Comparison of ENCODE assay signal across 21 cellular contexts in the genomic region with DNA sequence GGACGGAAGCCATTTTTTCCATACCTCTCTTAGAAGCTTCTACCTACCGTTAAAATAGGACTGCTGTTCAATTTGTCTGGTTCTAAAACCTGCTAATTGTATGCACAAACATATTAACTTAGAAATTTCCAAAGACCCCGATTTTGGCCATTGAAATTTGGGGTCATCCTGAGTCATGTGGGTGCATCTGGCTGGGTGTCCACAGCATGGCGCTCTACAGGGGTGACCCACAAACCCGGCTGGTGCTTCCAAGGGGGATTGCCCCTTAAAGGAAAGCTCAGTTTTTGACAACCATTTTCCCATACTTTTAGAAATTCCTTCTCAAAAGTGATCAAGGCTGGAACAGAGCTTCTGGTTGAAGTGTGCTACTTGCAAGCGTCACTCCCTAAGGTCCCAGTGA.
DNase-seq lines count a peak whose midpoint lies in the region; ATAC-seq, FAIRE-seq and TF ChIP-seq lines count a peak whose summit lies in the region.
"Had no signal": no experiment of that assay in that cellular context is flagged by ENCODE, and none has a peak within 500 bp of the region (broad histone marks: within the 10 kb centered on the region; RNA-seq: fewer than 3 reads in every experiment).

No MANE protein-coding gene starts in this region.

- POLR2A ChIA-PET in HCT116 (lab: Charles Lee) = interaction anchor here (0.6 kb wide), 1 partner anchor 147 kb away, joined by 3 read pairs; no protein-coding TSS in a partner anchor

- H3K4me1 Mint-ChIP-seq in mesothelial cell of epicardium = peaks cover 37% of the 10 kb centered on the region
- H3K4me1 Mint-ChIP-seq: CD14-positive monocyte; CD4-positive, alpha-beta memory T cell; IgD-negative memory B cell had no signal

- RAD21 ChIA-PET in HCT116 (lab: Charles Lee; ENCODE audit: low non-redundant PET in 1 of 2, low total read pairs in 2 of 2, uncharacterized antibody in 2 of 2, unreplicated experiment in 2 of 2) = no interaction called here

- peaks cover 0 to 4% of the 10 kb centered on the region in 2 experiments; a peak in 1 of 4 replicates for H3K9me3 ChIP-seq in HCT116 (ENCODE audit: control insufficient read depth in 1 of 2, insufficient read depth in 1 of 2, low read depth in 1 of 2, low read length in 2 of 2)
- peaks cover 4% of the 10 kb centered on the region for H3K9me3 ChIP-seq in RWPE2 (ENCODE audit: severe bottlenecking)
- no peaks in the 10 kb centered on the region for H3K9me3 ChIP-seq in prostate gland

- H3K27ac ChIP-seq in HCT116 (ENCODE audit: low read depth, low read length) (no peak overlapping the region), RWPE2 (ENCODE audit: poor library complexity, severe bottlenecking) (no peak overlapping the region), prostate gland (no peak overlapping the region)
- H3K27ac ChIP-seq: BLaER1 had no signal

- no TSS peak for BruUV-seq in HCT116 (replicated peaks; lab: Mats Ljungman, UMichigan)

- H3K36me3 ChIP-seq in HCT116 (ENCODE audit: control insufficient read depth in 1 of 2, insufficient read depth in 2 of 2, low read length in 2 of 2) (no peaks in the 10 kb centered on the region), RWPE2 (ENCODE audit: low read depth) (no peaks in the 10 kb centered on the region), prostate gland (no peaks in the 10 kb centered on the region)
- H3K36me3 ChIP-seq: BLaER1 had no signal

- 93% methylated on average over 6 of the region's 6 CpGs for WGBS in prostate gland

- TF ChIP-seq CTCF in HCT116 (IDR thresholded peaks at IDR 0.05 in 2 of 3, conservative IDR thresholded peaks at IDR 0.05 in 1 of 3; ENCODE audit: borderline replicate concordance in 1 of 3, insufficient read depth in 1 of 3, low read depth in 2 of 3, low read length in 2 of 3) (peak in 2 of 3 experiments; percentile 5 to 19; a peak in 1 of 6 replicates), RWPE2 (IDR thresholded peaks at IDR 0.05; ENCODE audit: poor library complexity, severe bottlenecking) (no peak), mesothelial cell of epicardium (IDR thresholded peaks at IDR 0.05; ENCODE audit: unreplicated experiment) (no peak), prostate gland (IDR thresholded peaks at IDR 0.05) (no peak)

- no peaks in the 10 kb centered on the region for H3K36me3 Mint-ChIP-seq in mesothelial cell of epicardium
- H3K36me3 Mint-ChIP-seq: CD14-positive monocyte, IgD-negative memory B cell had no signal

- no peak for FAIRE-seq in H54 (lab: Jason Lieb, UNC)
- FAIRE-seq: A204.1, GM12892, GM18507, HepG2 had no signal

- no peak for DNase-seq in HCT116 (ENCODE audit: low read depth, low spot score)
- DNase-seq in RWPE2 (ENCODE audit: low spot score) = peak; percentile 34
- DNase-seq in mesothelial cell of epicardium (ENCODE audit: low spot score in 2 of 2, unreplicated experiment in 2 of 2) = no peak
- DNase-seq in activated CD4-positive, CD25-positive, alpha-beta regulatory T cell treated with anti-CD3 and anti-CD28 coated beads, Interleukin-2, amount 50 U/mL, for 72 hours = no peak
- DNase-seq in prostate gland (ENCODE audit: low spot score) = no peak
- no peak for DNase-seq in H54 (ENCODE audit: insufficient read length, low spot score)
- DNase-seq in NCI-H1694 treated with DMSO at 0.1 percent for 48 hours (lab: John Stamatoyannopoulos, UW) = no peak
- DNase-seq: CD4-positive, alpha-beta memory T cell; DMS153; DMS79; GDM1; H7; Karpas-422; KBM-7 had no signal

- H3K27me3 ChIP-seq in HCT116 (ENCODE audit: insufficient read depth, low read length) (no peaks in the 10 kb centered on the region), RWPE2 (ENCODE audit: insufficient read depth, poor library complexity, severe bottlenecking) (no peaks in the 10 kb centered on the region), prostate gland (replicated peaks; ENCODE audit: insufficient read depth) (no peaks in the 10 kb centered on the region)
- H3K27me3 ChIP-seq: BLaER1 had no signal

- intact Hi-C loops in HCT116 (cut with micrococcal nuclease) = no loop called here
- intact Hi-C loops in prostate gland (cut with DNase I) = no loop called here

- H3K9ac ChIP-seq in HCT116 (ENCODE audit: low read length) = no peak overlapping the region
- H3K9ac ChIP-seq: BLaER1 had no signal

- ATAC-seq in HCT116 (no peak), RWPE2 (ENCODE audit: low read depth) (no peak)
- ATAC-seq: HepG2 had no signal

- no peak overlapping the region for H2AFZ ChIP-seq in HCT116 (ENCODE audit: low read depth, low read length, poor library complexity, severe bottlenecking)

- no peak overlapping the region for H3K4me2 ChIP-seq in HCT116 (ENCODE audit: low read length)
- H3K4me2 ChIP-seq: BLaER1 had no signal

- CTCF ChIA-PET in HCT116 (lab: Charles Lee) = no interaction called here

- H3K4me1 ChIP-seq in HCT116 (ENCODE audit: control insufficient read depth in 1 of 2, insufficient read depth in 2 of 2, low read length in 2 of 2) = no peaks in the 10 kb centered on the region
- H3K4me1 ChIP-seq in RWPE2 (ENCODE audit: insufficient read depth, poor library complexity, severe bottlenecking) = peaks cover 23% of the 10 kb centered on the region
- H3K4me1 ChIP-seq in prostate gland (replicated peaks) = no peaks in the 10 kb centered on the region
- H3K4me1 ChIP-seq: BLaER1 had no signal

- H3K4me3 ChIP-seq in HCT116 (replicated peaks in 1 of 2; ENCODE audit: low read depth in 1 of 2, low read length in 2 of 2) = no peak overlapping the region
- H3K4me3 ChIP-seq in RWPE2 (ENCODE audit: severe bottlenecking) = no peak overlapping the region
- H3K4me3 ChIP-seq in prostate gland = no peak overlapping the region
- H3K4me3 ChIP-seq: BLaER1 had no signal

- no peaks in the 10 kb centered on the region for H4K20me1 ChIP-seq in HCT116 (ENCODE audit: insufficient read depth)
- H4K20me1 ChIP-seq: BLaER1 had no signal

- H3K9me3 Mint-ChIP-seq in mesothelial cell of epicardium = peaks cover 6% of the 10 kb centered on the region

- H3K27ac Mint-ChIP-seq in mesothelial cell of epicardium = peak overlapping the region; percentile 84
- H3K27ac Mint-ChIP-seq: CD14-positive monocyte; CD4-positive, alpha-beta memory T cell; IgD-negative memory B cell had no signal

- TF ChIP-seq POLR2A in HCT116 (IDR thresholded peaks at IDR 0.05; ENCODE audit: borderline replicate concordance, extremely low read depth, insufficient read depth, insufficient read length) (no peak), prostate gland (IDR thresholded peaks at IDR 0.05) (no peak), H54 (IDR thresholded peaks at IDR 0.05; ENCODE audit: low read depth, low read length) (no peak)

- TF ChIP-seq RAD21 in HCT116 (IDR thresholded peaks at IDR 0.05; ENCODE audit: low read depth) = no peak

- H3K27me3 Mint-ChIP-seq in mesothelial cell of epicardium (ENCODE audit: low read depth) = no peaks in the 10 kb centered on the region

- no peaks in the 10 kb centered on the region for H3K79me2 ChIP-seq in HCT116 (ENCODE audit: insufficient read depth, low read length)

- H3K9me2 ChIP-seq in HCT116 (ENCODE audit: insufficient read depth) = no peaks in the 10 kb centered on the region

- H3K4me3 Mint-ChIP-seq in mesothelial cell of epicardium = no peak overlapping the region
- H3K4me3 Mint-ChIP-seq: CD4-positive, alpha-beta memory T cell; IgD-negative memory B cell had no signal

TF ChIP-seq in HCT116, 20 proteins besides CTCF, POLR2A, EP300 and RAD21:
- TF ChIP-seq ELF1 (IDR thresholded peaks at IDR 0.05; ENCODE audit: borderline replicate concordance, low read depth) (no peak), CEBPB (IDR thresholded peaks at IDR 0.05; ENCODE audit: low read depth) (no peak), SRF (IDR thresholded peaks at IDR 0.05; ENCODE audit: low read depth) (no peak), JUND (IDR thresholded peaks at IDR 0.05) (no peak), TCF7L2 (IDR thresholded peaks at IDR 0.05; ENCODE audit: borderline replicate concordance, extremely low read depth, insufficient read depth, insufficient read length) (no peak), ZNF274 (IDR thresholded peaks at IDR 0.05; ENCODE audit: low read depth, low read length) (no peak), ZFX (IDR thresholded peaks at IDR 0.05) (no peak), POLR2AphosphoS5 (IDR thresholded peaks at IDR 0.05; ENCODE audit: low read depth, low read length) (no peak), CBX3 (IDR thresholded peaks at IDR 0.05; ENCODE audit: low read depth) (no peak), SIN3A (IDR thresholded peaks at IDR 0.05; ENCODE audit: low read depth) (no peak)
- TF ChIP-seq, protein P1, sequence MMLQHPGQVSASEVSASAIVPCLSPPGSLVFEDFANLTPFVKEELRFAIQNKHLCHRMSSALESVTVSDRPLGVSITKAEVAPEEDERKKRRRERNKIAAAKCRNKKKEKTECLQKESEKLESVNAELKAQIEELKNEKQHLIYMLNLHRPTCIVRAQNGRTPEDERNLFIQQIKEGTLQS (IDR thresholded peaks at IDR 0.05) = no peak
- TF ChIP-seq, protein P2, sequence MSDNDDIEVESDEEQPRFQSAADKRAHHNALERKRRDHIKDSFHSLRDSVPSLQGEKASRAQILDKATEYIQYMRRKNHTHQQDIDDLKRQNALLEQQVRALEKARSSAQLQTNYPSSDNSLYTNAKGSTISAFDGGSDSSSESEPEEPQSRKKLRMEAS (IDR thresholded peaks at IDR 0.05) = no peak

Comparison
In these comparisons a context has a peak if more than half of its experiments do, and no peak if none do; other contexts are left out.
1. CTCF ChIP-seq: peak in HCT116 (2 of 3); none in RWPE2 (single experiment), mesothelial cell of epicardium (single experiment) and prostate gland (0 of 4).